Comparison of ENCODE assay signal across 26 cellular contexts in the genomic region with DNA sequence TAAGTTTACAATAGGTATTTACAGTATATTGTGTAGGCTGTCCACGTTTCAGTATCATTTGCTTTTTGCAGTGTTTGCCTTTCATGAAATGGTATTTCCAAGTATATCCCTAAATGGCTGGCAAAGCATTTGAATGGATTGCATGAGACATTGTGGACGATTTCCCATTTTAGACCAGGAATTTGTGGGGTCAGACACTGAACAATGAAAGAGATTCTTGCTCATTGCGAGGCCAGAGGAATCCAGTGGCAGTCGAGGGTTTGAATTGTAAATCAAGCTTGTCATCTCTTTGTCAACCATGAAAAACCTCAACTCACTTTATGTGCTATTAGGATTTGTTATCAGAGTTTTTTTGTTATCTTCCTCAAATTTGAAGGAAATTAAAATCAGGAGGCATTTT.
DNase-seq lines count a peak whose midpoint lies in the region; ATAC-seq and TF ChIP-seq lines count a peak whose summit lies in the region.
"Had no signal": no experiment of that assay in that cellular context is flagged by ENCODE, and none has a peak within 500 bp of the region (broad histone marks: within the 10 kb centered on the region; RNA-seq: fewer than 3 reads in every experiment).

No MANE protein-coding gene starts in this region.

- H3K27ac ChIP-seq in GM23338 (ENCODE audit: low read depth) (no peak overlapping the region), SJSA1 (peak overlapping the region; percentile 38)
- H3K27ac ChIP-seq: KMS-11, skin epidermis, transverse colon had no signal

- TF ChIP-seq CTCF in GM23338 (conservative IDR thresholded peaks at IDR 0.05; ENCODE audit: low read depth in 2 of 2) = no peak
- TF ChIP-seq CTCF in fibroblast of the aortic adventitia (IDR thresholded peaks at IDR 0.05; ENCODE audit: insufficient read depth, low read length) = no peak

- ATAC-seq in GM23338 (no peak; the same call in 2 of the 3 replicates), HG02885 (IDR thresholded peaks at IDR 0.05; ENCODE audit: poor library complexity, unreplicated experiment) (no peak)
- ATAC-seq: GM12878; HCT116; naive thymus-derived CD4-positive, alpha-beta T cell had no signal

- no peak overlapping the region for H3K4me3 ChIP-seq in GM23338
- H3K4me3 ChIP-seq in SJSA1 = no peak overlapping the region
- H3K4me3 ChIP-seq in fibroblast of the aortic adventitia (ENCODE audit: low read depth, low read length) = no peak overlapping the region
- no peak overlapping the region for H3K4me3 ChIP-seq in skeletal muscle satellite cell (ENCODE audit: low read length)
- H3K4me3 ChIP-seq: GM12878, skin epidermis, transverse colon had no signal

- no peaks in the 10 kb centered on the region for H4K20me1 ChIP-seq in GM23338 (replicated peaks; ENCODE audit: insufficient read depth)

- H3K9me3 Mint-ChIP-seq in GM23338 = no peaks in the 10 kb centered on the region
- H3K9me3 Mint-ChIP-seq in activated naive CD8-positive, alpha-beta T cell treated with anti-CD3 and anti-CD28 coated beads for 36 hours = no peaks in the 10 kb centered on the region
- H3K9me3 Mint-ChIP-seq: activated B cell treated with CpG ODN at 0.5 μM for 24 hours; activated CD4-positive, alpha-beta memory T cell treated with anti-CD3 and anti-CD28 coated beads, Interleukin-2, amount 10 ng/mL, durations not matched to agents 7 days and 5 days; brain; naive thymus-derived CD4-positive, alpha-beta T cell; stimulated activated naive CD8-positive, alpha-beta T cell treated with anti-CD3 and anti-CD28 coated beads, Interleukin-15, Interleukin-2, amounts not matched to agents 100 ng/mL and 50 ng/mL, for 24 hours had no signal

- H3K4me2 ChIP-seq in GM23338 (0 out of 2 replicates have a peak overlapping the region, but pooled peaks have one; percentile 61), skeletal muscle satellite cell (ENCODE audit: low read length) (no peak overlapping the region)
- H3K4me2 ChIP-seq: KMS-11 had no signal

- H3K4me1 ChIP-seq in GM23338 (ENCODE audit: insufficient read depth) (peaks cover 49% of the 10 kb centered on the region), SJSA1 (replicated peaks) (peaks cover 54% of the 10 kb centered on the region), skeletal muscle satellite cell (ENCODE audit: control insufficient read depth, insufficient read depth, low read length) (peaks cover 49% of the 10 kb centered on the region)
- H3K4me1 ChIP-seq: BE2C, transverse colon had no signal

- no peaks in the 10 kb centered on the region for H3F3A ChIP-seq in GM23338 (replicated peaks; ENCODE audit: low read depth)

- no peaks in the 10 kb centered on the region for H3K9me3 ChIP-seq in SJSA1 (replicated peaks)
- no peaks in the 10 kb centered on the region for H3K9me3 ChIP-seq in skeletal muscle satellite cell (replicated peaks; ENCODE audit: low read length)
- H3K9me3 ChIP-seq: BE2C, transverse colon had no signal

- H2AFZ ChIP-seq in GM23338 = no peak overlapping the region

- H3K9ac ChIP-seq in skeletal muscle satellite cell (ENCODE audit: low read depth, low read length) = peak overlapping the region; percentile 22
- H3K9ac ChIP-seq: KMS-11 had no signal

- no peaks in the 10 kb centered on the region for H3K27me3 ChIP-seq in GM23338 (ENCODE audit: insufficient read depth)
- no peaks in the 10 kb centered on the region for H3K27me3 ChIP-seq in SJSA1 (replicated peaks)
- H3K27me3 ChIP-seq in skeletal muscle satellite cell (ENCODE audit: control insufficient read depth, insufficient read depth, low read length) = no peaks in the 10 kb centered on the region
- H3K27me3 ChIP-seq: BE2C, transverse colon had no signal

- DNase-seq in GM23338 (ENCODE audit: low spot score) = peak; percentile 41
- DNase-seq in SJSA1 (ENCODE audit: low read depth in 1 of 2, low spot score in 2 of 2) = peak; percentile 54 to 66
- peak; percentile 63 for DNase-seq in fibroblast of the aortic adventitia (ENCODE audit: low read depth)
- DNase-seq in 8988T = no peak
- no peak for DNase-seq in stimulated activated CD4-positive, alpha-beta T cell treated with anti-CD3 and anti-CD28 coated beads, Interleukin-4, amount 100 ng/mL, for 4 hours
- DNase-seq in activated naive CD8-positive, alpha-beta T cell treated with anti-CD3 and anti-CD28 coated beads for 36 hours = no peak
- DNase-seq: activated B cell treated with CpG ODN at 0.5 μM for 24 hours; activated CD4-positive, alpha-beta memory T cell treated with anti-CD3 and anti-CD28 coated beads, Interleukin-2, amount 10 ng/mL, durations not matched to agents 7 days and 5 days; activated naive CD4-positive, alpha-beta T cell treated with Interleukin-2 at 50 U/mL for 16 hours; activated T-cell treated with anti-CD3 and anti-CD28 coated beads, Interleukin-2, amount 50 U/mL, for 1 hour; BE2C; hippocampal formation; naive thymus-derived CD4-positive, alpha-beta T cell; NCI-H1092 treated with DMSO at 0.1 percent for 48 hours; NCI-H2107; NCI-H510A treated with DMSO at 0.1 percent for 48 hours; SHP77; transverse colon had no signal

- H3K4me3 Mint-ChIP-seq in GM23338 = no peak overlapping the region
- H3K4me3 Mint-ChIP-seq in activated naive CD8-positive, alpha-beta T cell treated with anti-CD3 and anti-CD28 coated beads for 36 hours = no peak overlapping the region
- H3K4me3 Mint-ChIP-seq: activated B cell treated with CpG ODN at 0.5 μM for 24 hours; activated CD4-positive, alpha-beta memory T cell treated with anti-CD3 and anti-CD28 coated beads, Interleukin-2, amount 10 ng/mL, durations not matched to agents 7 days and 5 days; brain; naive thymus-derived CD4-positive, alpha-beta T cell; stimulated activated naive CD8-positive, alpha-beta T cell treated with anti-CD3 and anti-CD28 coated beads, Interleukin-15, Interleukin-2, amounts not matched to agents 100 ng/mL and 50 ng/mL, for 24 hours had no signal

- no peaks in the 10 kb centered on the region for H3K79me2 ChIP-seq in GM23338 (replicated peaks; ENCODE audit: insufficient read depth)

- H3K36me3 Mint-ChIP-seq in GM23338 (ENCODE audit: low read depth) = no peaks in the 10 kb centered on the region
- no peaks in the 10 kb centered on the region for H3K36me3 Mint-ChIP-seq in activated naive CD8-positive, alpha-beta T cell treated with anti-CD3 and anti-CD28 coated beads for 36 hours
- H3K36me3 Mint-ChIP-seq: brain had no signal

- no peaks in the 10 kb centered on the region for H3K9me2 ChIP-seq in GM23338 (ENCODE audit: insufficient read depth)

- no peak overlapping the region for H3K27ac Mint-ChIP-seq in GM23338
- H3K27ac Mint-ChIP-seq in activated naive CD8-positive, alpha-beta T cell treated with anti-CD3 and anti-CD28 coated beads for 36 hours = no peak overlapping the region
- H3K27ac Mint-ChIP-seq: activated B cell treated with CpG ODN at 0.5 μM for 24 hours; activated CD4-positive, alpha-beta memory T cell treated with anti-CD3 and anti-CD28 coated beads, Interleukin-2, amount 10 ng/mL, durations not matched to agents 7 days and 5 days; brain; naive thymus-derived CD4-positive, alpha-beta T cell; stimulated activated naive CD8-positive, alpha-beta T cell treated with anti-CD3 and anti-CD28 coated beads, Interleukin-15, Interleukin-2, amounts not matched to agents 100 ng/mL and 50 ng/mL, for 24 hours had no signal

- peaks cover 59% of the 10 kb centered on the region for H3K4me1 Mint-ChIP-seq in GM23338
- peaks cover 8% of the 10 kb centered on the region for H3K4me1 Mint-ChIP-seq in activated naive CD8-positive, alpha-beta T cell treated with anti-CD3 and anti-CD28 coated beads for 36 hours
- H3K4me1 Mint-ChIP-seq: activated CD4-positive, alpha-beta memory T cell treated with anti-CD3 and anti-CD28 coated beads, Interleukin-2, amount 10 ng/mL, durations not matched to agents 7 days and 5 days had no signal

- H3K36me3 ChIP-seq in GM23338 (ENCODE audit: insufficient read depth) (no peaks in the 10 kb centered on the region), SJSA1 (no peaks in the 10 kb centered on the region), skeletal muscle satellite cell (ENCODE audit: insufficient read depth, low read length) (no peaks in the 10 kb centered on the region)
- H3K36me3 ChIP-seq: BE2C, transverse colon had no signal

- peaks cover 4% of the 10 kb centered on the region for H3K27me3 Mint-ChIP-seq in GM23338 (ENCODE audit: insufficient read depth, low read depth, poor library complexity)
- H3K27me3 Mint-ChIP-seq in activated naive CD8-positive, alpha-beta T cell treated with anti-CD3 and anti-CD28 coated beads for 36 hours = peaks cover 10% of the 10 kb centered on the region
- H3K27me3 Mint-ChIP-seq: brain had no signal

TF ChIP-seq in GM23338, 12 proteins besides CTCF, POLR2A, EP300 and RAD21 (continues in another document):
- TF ChIP-seq POLR2AphosphoS5 (IDR thresholded peaks at IDR 0.05; ENCODE audit: low read depth) = no peak
- TF ChIP-seq CREB1 (CRISPR knock-in tag; IDR thresholded peaks at IDR 0.05; ENCODE audit: low read depth) = no peak
- TF ChIP-seq, protein P1, sequence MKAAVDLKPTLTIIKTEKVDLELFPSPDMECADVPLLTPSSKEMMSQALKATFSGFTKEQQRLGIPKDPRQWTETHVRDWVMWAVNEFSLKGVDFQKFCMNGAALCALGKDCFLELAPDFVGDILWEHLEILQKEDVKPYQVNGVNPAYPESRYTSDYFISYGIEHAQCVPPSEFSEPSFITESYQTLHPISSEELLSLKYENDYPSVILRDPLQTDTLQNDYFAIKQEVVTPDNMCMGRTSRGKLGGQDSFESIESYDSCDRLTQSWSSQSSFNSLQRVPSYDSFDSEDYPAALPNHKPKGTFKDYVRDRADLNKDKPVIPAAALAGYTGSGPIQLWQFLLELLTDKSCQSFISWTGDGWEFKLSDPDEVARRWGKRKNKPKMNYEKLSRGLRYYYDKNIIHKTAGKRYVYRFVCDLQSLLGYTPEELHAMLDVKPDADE (IDR thresholded peaks at IDR 0.05) = no peak

Comparison
In these comparisons a context has a peak if more than half of its experiments do, and no peak if none do; other contexts are left out.
1. DNase-seq: peak in GM23338 (single experiment), SJSA1 (2 of 2) and fibroblast of the aortic adventitia (single experiment); none in 8988T (single experiment), stimulated activated CD4-positive, alpha-beta T cell treated with anti-CD3 and anti-CD28 coated beads, Interleukin-4, amount 100 ng/mL, for 4 hours (0 of 2) and activated naive CD8-positive, alpha-beta T cell treated with anti-CD3 and anti-CD28 coated beads for 36 hours (single experiment).